Comparison of ENCODE assay signal across 21 cellular contexts in genomic region chr11:104738918-104739317, GRCh38.
"Had no signal": no experiment of that assay in that cellular context is flagged by ENCODE, and none has a peak within 500 bp of the region (broad histone marks: within the 10 kb centered on the region; RNA-seq: fewer than 3 reads in every experiment).

No MANE protein-coding gene starts in this region.

- H3K27me3 ChIP-seq: heart left ventricle, spleen, tibial artery, upper lobe of left lung, vagina had no signal

- H3K9me3 Mint-ChIP-seq: nephron progenitor cell; stimulated activated memory B cell treated with anti-CD40 and anti-IgM and Interleukin-4, amounts not matched to agents 10 μg/mL and 1 μg/mL and 100 μg/mL, for 72 hours had no signal

- DNase-seq: effector memory CD4-positive, alpha-beta T cell; heart left ventricle; hypothalamus; kidney glomerular epithelial cell; mammary epithelial cell; naive thymus-derived CD4-positive, alpha-beta T cell; nephron progenitor cell; psoas muscle; retina; spleen; stimulated activated CD4-positive, alpha-beta T cell treated with anti-CD3 and anti-CD28 coated beads, Interleukin-15, amount 100 ng/mL, for 24 hours; stimulated activated CD4-positive, alpha-beta T cell treated with anti-CD3 and anti-CD28 coated beads, Interleukin-1b, Interleukin-23, amount 100 ng/mL, for 48 hours; stimulated activated CD4-positive, alpha-beta T cell treated with anti-CD3 and anti-CD28 coated beads, Interleukin-4, amount 100 ng/mL, for 24 hours; tibial artery; upper lobe of left lung had no signal

- H3K4me3 ChIP-seq: heart left ventricle, psoas muscle, spleen, tibial artery, upper lobe of left lung, vagina had no signal

- H3K9me3 ChIP-seq: heart left ventricle, psoas muscle, spleen, tibial artery, upper lobe of left lung, vagina had no signal

- H3K36me3 Mint-ChIP-seq: stimulated activated memory B cell treated with anti-CD40 and anti-IgM and Interleukin-4, amounts not matched to agents 10 μg/mL and 1 μg/mL and 100 μg/mL, for 72 hours had no signal

- H3K36me3 ChIP-seq: heart left ventricle, spleen, tibial artery, upper lobe of left lung, vagina had no signal

- H3K79me2 ChIP-seq: parathyroid adenoma had no signal

- H2AFZ ChIP-seq: parathyroid adenoma had no signal

- H3K27me3 Mint-ChIP-seq: naive thymus-derived CD4-positive, alpha-beta T cell; stimulated activated memory B cell treated with anti-CD40 and anti-IgM and Interleukin-4, amounts not matched to agents 10 μg/mL and 1 μg/mL and 100 μg/mL, for 72 hours; stimulated activated naive CD8-positive, alpha-beta T cell treated with anti-CD3 and anti-CD28 coated beads, Interleukin-15, Interleukin-2, amounts not matched to agents 100 ng/mL and 50 ng/mL, for 24 hours had no signal

- H3K27ac Mint-ChIP-seq: naive thymus-derived CD4-positive, alpha-beta T cell; nephron progenitor cell; stimulated activated memory B cell treated with anti-CD40 and anti-IgM and Interleukin-4, amounts not matched to agents 10 μg/mL and 1 μg/mL and 100 μg/mL, for 72 hours; stimulated activated naive CD8-positive, alpha-beta T cell treated with anti-CD3 and anti-CD28 coated beads, Interleukin-15, Interleukin-2, amounts not matched to agents 100 ng/mL and 50 ng/mL, for 24 hours had no signal

- H3K4me1 ChIP-seq: parathyroid adenoma, psoas muscle, tibial artery, vagina had no signal

- H3K27ac ChIP-seq: heart left ventricle, parathyroid adenoma, psoas muscle, spleen, tibial artery, upper lobe of left lung, vagina had no signal

- H3K9ac ChIP-seq: parathyroid adenoma had no signal

- ATAC-seq: esophagus mucosa; heart left ventricle; naive thymus-derived CD4-positive, alpha-beta T cell; psoas muscle; sciatic nerve; stimulated activated memory B cell treated with anti-CD40 and anti-IgM and Interleukin-4, amounts not matched to agents 10 μg/mL and 1 μg/mL and 100 μg/mL, for 72 hours had no signal

- H3K4me3 Mint-ChIP-seq: naive thymus-derived CD4-positive, alpha-beta T cell; nephron progenitor cell; stimulated activated memory B cell treated with anti-CD40 and anti-IgM and Interleukin-4, amounts not matched to agents 10 μg/mL and 1 μg/mL and 100 μg/mL, for 72 hours; stimulated activated naive CD8-positive, alpha-beta T cell treated with anti-CD3 and anti-CD28 coated beads, Interleukin-15, Interleukin-2, amounts not matched to agents 100 ng/mL and 50 ng/mL, for 24 hours had no signal
